8 cellular contexts compared by ENCODE assay signal in genomic region chr1:66275601-66276023, GRCh38.
DNase-seq lines count a peak whose midpoint lies in the region; ATAC-seq and TF ChIP-seq lines count a peak whose summit lies in the region.

No MANE protein-coding gene starts in this region.

- no peaks in the 10 kb centered on the region for H3K36me3 ChIP-seq in adrenal gland (replicated peaks in 1 of 2)
- H3K36me3 ChIP-seq in upper lobe of left lung: no peaks in the 10 kb centered on the region

- peak overlapping the region in 3 of 5 donors; percentile 10 to 65 (median 41) for H3K27ac ChIP-seq in adrenal gland
- H3K27ac ChIP-seq in upper lobe of left lung: peak overlapping the region; percentile 16 to 68 (median 48)

- no peaks in the 10 kb centered on the region for H3K9me3 ChIP-seq in adrenal gland (replicated peaks in 1 of 3)
- no peaks in the 10 kb centered on the region for H3K9me3 ChIP-seq in upper lobe of left lung

- H3K9me3 Mint-ChIP-seq in mesothelial cell of epicardium: no peaks in the 10 kb centered on the region

- peak overlapping the region; percentile 57 for H3K27ac Mint-ChIP-seq in mesothelial cell of epicardium

- TF ChIP-seq CTCF in adrenal gland (IDR thresholded peaks at IDR 0.05): no peak
- TF ChIP-seq CTCF in mesothelial cell of epicardium (IDR thresholded peaks at IDR 0.05; ENCODE audit: unreplicated experiment): no peak
- no peak for TF ChIP-seq CTCF in upper lobe of left lung (IDR thresholded peaks at IDR 0.05)

- H3K4me3 ChIP-seq in adrenal gland: no peak overlapping the region
- no peak overlapping the region for H3K4me3 ChIP-seq in upper lobe of left lung

- H3K36me3 Mint-ChIP-seq in mesothelial cell of epicardium: no peaks in the 10 kb centered on the region

- TF ChIP-seq POLR2A in adrenal gland (IDR thresholded peaks at IDR 0.05): no peak
- peak in 1 of 4 donors; percentile 33 for TF ChIP-seq POLR2A in upper lobe of left lung (IDR thresholded peaks at IDR 0.05)

- peaks cover 47% of the 10 kb centered on the region for H3K4me1 Mint-ChIP-seq in mesothelial cell of epicardium

- WGBS in adrenal gland, 4 donors: 48 to 65% (median 56%) methylated on average over 4 to 5 of the region's 5 CpGs
- 40 to 44% methylated on average over 5 of the region's 5 CpGs for WGBS in upper lobe of left lung, 2 donors

- intact Hi-C loops in adrenal gland (cut with DNase I): no loop called here

- no peaks in the 10 kb centered on the region for H3K27me3 Mint-ChIP-seq in mesothelial cell of epicardium (ENCODE audit: low read depth)

- H3K4me3 Mint-ChIP-seq in mesothelial cell of epicardium: no peak overlapping the region

- TF ChIP-seq EP300 in upper lobe of left lung (IDR thresholded peaks at IDR 0.05): no peak

- peaks cover 8 to 32% of the 10 kb centered on the region in 2 donors for H3K4me1 ChIP-seq in adrenal gland (replicated peaks in 1 of 2)
- H3K4me1 ChIP-seq in upper lobe of left lung: peaks cover 57 to 74% (median 63%) of the 10 kb centered on the region in 4 donors

- ATAC-seq in upper lobe of left lung (ENCODE audit: low FRiP score in 2 of 2): peak in 1 of 2 donors; percentile 22
- ATAC-seq in HG03469 (IDR thresholded peaks at IDR 0.05; ENCODE audit: unreplicated experiment): no peak
- ATAC-seq in GM21786 (IDR thresholded peaks at IDR 0.05; ENCODE audit: unreplicated experiment): no peak

- peak; percentile 39 to 48 (median 45) for DNase-seq in stimulated activated CD4-positive, alpha-beta T cell treated with anti-CD3 and anti-CD28 coated beads, Interleukin-12 subunit alpha, Interleukin-12 subunit beta, amount 100 ng/mL, for 48 hours (ENCODE audit: low read depth in 2 of 3, low spot score in 1 of 3)
- DNase-seq in stimulated activated CD4-positive, alpha-beta T cell treated with anti-CD3 and anti-CD28 coated beads, Interleukin-12 subunit alpha, Interleukin-12 subunit beta, amount 100 ng/mL, for 4 hours: no peak
- peak in 5 of 7 donors; percentile 24 to 57 (median 49) for DNase-seq in adrenal gland
- DNase-seq in mesothelial cell of epicardium (ENCODE audit: low spot score in 2 of 2, unreplicated experiment in 2 of 2): no peak
- peak in 1 of 2 donors; percentile 38 for DNase-seq in upper lobe of left lung
- DNase-seq in NCI-H1436 (lab: John Stamatoyannopoulos, UW): no peak

- H3K27me3 ChIP-seq in adrenal gland (no peaks in the 10 kb centered on the region), upper lobe of left lung (no peaks in the 10 kb centered on the region)

Comparison
In these comparisons a context has a peak if more than half of its experiments do, and no peak if none do; other contexts are left out.
1. DNase-seq: peak in stimulated activated CD4-positive, alpha-beta T cell treated with anti-CD3 and anti-CD28 coated beads, Interleukin-12 subunit alpha, Interleukin-12 subunit beta, amount 100 ng/mL, for 48 hours (3 of 3) and adrenal gland (5 of 7); none in stimulated activated CD4-positive, alpha-beta T cell treated with anti-CD3 and anti-CD28 coated beads, Interleukin-12 subunit alpha, Interleukin-12 subunit beta, amount 100 ng/mL, for 4 hours (single experiment), mesothelial cell of epicardium (0 of 2) and NCI-H1436 (single experiment).